Comparison of ENCODE assay signal across 8 cellular contexts in the genomic region with DNA sequence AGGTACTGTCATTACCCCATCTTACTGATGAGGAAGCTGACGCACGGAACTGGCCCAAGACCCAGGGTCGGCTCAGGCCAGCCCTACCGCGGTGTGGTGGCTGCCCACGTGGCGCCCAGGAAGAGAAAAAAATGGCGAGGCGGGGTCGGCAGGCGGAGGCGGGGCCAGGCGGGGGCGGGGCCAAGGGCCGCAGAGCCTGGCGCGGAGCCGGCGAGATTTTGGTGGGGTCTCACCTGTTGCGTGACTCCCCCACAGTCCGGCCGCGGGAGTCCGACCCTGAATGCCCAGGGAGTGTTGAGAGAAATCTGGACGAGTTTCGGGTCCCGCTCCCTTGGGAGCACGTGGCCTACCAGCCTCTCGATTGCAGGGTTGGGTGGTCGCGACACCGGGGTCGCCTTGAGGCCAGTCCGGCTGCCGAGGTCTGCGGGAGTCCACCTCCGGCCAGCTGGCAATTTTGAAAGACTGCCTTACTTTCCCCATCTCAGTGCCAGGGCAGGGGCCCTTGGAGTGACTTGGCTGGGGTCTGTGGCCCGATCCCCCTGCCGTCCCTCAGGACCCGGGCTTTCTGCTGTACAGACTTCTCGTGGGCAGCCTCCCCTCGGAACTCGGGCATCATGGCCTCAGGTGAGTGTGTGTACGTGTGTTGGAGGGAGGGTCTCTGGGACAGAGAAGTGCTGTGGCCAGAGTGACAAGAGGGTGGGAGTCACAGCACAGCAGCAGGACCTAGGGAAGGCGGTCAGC. TPM values are rescaled to one million over a fixed set of nuclear protein-coding genes. Genes with fewer than 3 reads are reported as not detected.
A peak's percentile ranks its signal among the peaks of the same experiment; 100 is the strongest.
DNase-seq lines count a peak whose midpoint lies in the region; ATAC-seq and TF ChIP-seq lines count a peak whose summit lies in the region.

Gene AMPD2, plus strand, starts transcription at position 183 of the 741 bp plus-strand sequence. CDS start 1,339 bp downstream, outside the sequence.

- peak within 1 kb of the TSS; percentile 97 for H3K27ac Mint-ChIP-seq in activated T-helper 1 cell treated with anti-CD3 and anti-CD28 coated beads, Interleukin-12 subunit alpha, Interleukin-12 subunit beta, Interleukin-2, Interleukin-4 antibody, amounts not matched to agents 30 ng/mL and 10 ng/mL and 1 ng/mL, durations not matched to agents 14 hours and 24 hours and 36 hours
- peak within 1 kb of the TSS; percentile 74 to 99 (median 97) for H3K27ac Mint-ChIP-seq in nephron
- H3K27ac Mint-ChIP-seq in stimulated activated naive CD8-positive, alpha-beta T cell treated with anti-CD3 and anti-CD28 coated beads, Interleukin-15, amount 100 ng/mL, for 72 hours = peak within 1 kb of the TSS; percentile 94 to 97

- H3K4me3 ChIP-seq in fibroblast of mammary gland (ENCODE audit: control insufficient read depth, low read depth, low read length) = peak within 1 kb of the TSS; percentile 91

- H3K9me3 Mint-ChIP-seq in activated T-helper 1 cell treated with anti-CD3 and anti-CD28 coated beads, Interleukin-12 subunit alpha, Interleukin-12 subunit beta, Interleukin-2, Interleukin-4 antibody, amounts not matched to agents 30 ng/mL and 10 ng/mL and 1 ng/mL, durations not matched to agents 14 hours and 24 hours and 36 hours = no peaks in the 10 kb centered on the region
- no peaks in the 10 kb centered on the region for H3K9me3 Mint-ChIP-seq in nephron
- H3K9me3 Mint-ChIP-seq in stimulated activated naive CD8-positive, alpha-beta T cell treated with anti-CD3 and anti-CD28 coated beads, Interleukin-15, amount 100 ng/mL, for 72 hours = no peaks in the 10 kb centered on the region

- ATAC-seq in GM19328 (IDR thresholded peaks at IDR 0.05; ENCODE audit: unreplicated experiment) = peak; percentile 44
- ATAC-seq in HG03565 (IDR thresholded peaks at IDR 0.05; ENCODE audit: unreplicated experiment) = peak; percentile 46
- ATAC-seq in stimulated activated naive CD8-positive, alpha-beta T cell treated with anti-CD3 and anti-CD28 coated beads, Interleukin-15, amount 100 ng/mL, for 72 hours = peak; percentile 64

- TF ChIP-seq CTCF in fibroblast of mammary gland (conservative IDR thresholded peaks at IDR 0.05; ENCODE audit: control insufficient read depth, insufficient read depth, low read depth, low read length) = no peak
- TF ChIP-seq CTCF in nephron (IDR thresholded peaks at IDR 0.05; ENCODE audit: unreplicated experiment in 3 of 3) = no peak

- peaks cover 1% of the 10 kb centered on the region for H3K36me3 Mint-ChIP-seq in activated T-helper 1 cell treated with anti-CD3 and anti-CD28 coated beads, Interleukin-12 subunit alpha, Interleukin-12 subunit beta, Interleukin-2, Interleukin-4 antibody, amounts not matched to agents 30 ng/mL and 10 ng/mL and 1 ng/mL, durations not matched to agents 14 hours and 24 hours and 36 hours (ENCODE audit: low read depth)
- H3K36me3 Mint-ChIP-seq in nephron (ENCODE audit: low read depth) = no peaks in the 10 kb centered on the region

- peaks cover 66% of the 10 kb centered on the region for H3K4me1 Mint-ChIP-seq in activated T-helper 1 cell treated with anti-CD3 and anti-CD28 coated beads, Interleukin-12 subunit alpha, Interleukin-12 subunit beta, Interleukin-2, Interleukin-4 antibody, amounts not matched to agents 30 ng/mL and 10 ng/mL and 1 ng/mL, durations not matched to agents 14 hours and 24 hours and 36 hours (ENCODE audit: low read depth)
- peaks cover 53% of the 10 kb centered on the region for H3K4me1 Mint-ChIP-seq in nephron
- H3K4me1 Mint-ChIP-seq in stimulated activated naive CD8-positive, alpha-beta T cell treated with anti-CD3 and anti-CD28 coated beads, Interleukin-15, amount 100 ng/mL, for 72 hours = peaks cover 76% of the 10 kb centered on the region

- H3K27me3 Mint-ChIP-seq in activated T-helper 1 cell treated with anti-CD3 and anti-CD28 coated beads, Interleukin-12 subunit alpha, Interleukin-12 subunit beta, Interleukin-2, Interleukin-4 antibody, amounts not matched to agents 30 ng/mL and 10 ng/mL and 1 ng/mL, durations not matched to agents 14 hours and 24 hours and 36 hours (ENCODE audit: insufficient read depth) = peaks cover 2% of the 10 kb centered on the region
- no peaks in the 10 kb centered on the region for H3K27me3 Mint-ChIP-seq in nephron (ENCODE audit: low read depth)
- H3K27me3 Mint-ChIP-seq in stimulated activated naive CD8-positive, alpha-beta T cell treated with anti-CD3 and anti-CD28 coated beads, Interleukin-15, amount 100 ng/mL, for 72 hours = no peaks in the 10 kb centered on the region

- DNase-seq in CD1c-positive myeloid dendritic cell (ENCODE audit: extremely low spot score) = peak; percentile 94
- peak; percentile 67 for DNase-seq in activated T-helper 1 cell treated with anti-CD3 and anti-CD28 coated beads, Interleukin-12 subunit alpha, Interleukin-12 subunit beta, Interleukin-2, Interleukin-4 antibody, amounts not matched to agents 30 ng/mL and 10 ng/mL and 1 ng/mL, durations not matched to agents 14 hours and 24 hours and 36 hours (ENCODE audit: low spot score)
- DNase-seq in fibroblast of mammary gland (ENCODE audit: low read depth) = peak; percentile 85
- peak; percentile 65 to 82 for DNase-seq in stimulated activated naive CD8-positive, alpha-beta T cell treated with anti-CD3 and anti-CD28 coated beads, Interleukin-15, amount 100 ng/mL, for 72 hours

- peak within 1 kb of the TSS; percentile 95 for H3K4me3 Mint-ChIP-seq in activated T-helper 1 cell treated with anti-CD3 and anti-CD28 coated beads, Interleukin-12 subunit alpha, Interleukin-12 subunit beta, Interleukin-2, Interleukin-4 antibody, amounts not matched to agents 30 ng/mL and 10 ng/mL and 1 ng/mL, durations not matched to agents 14 hours and 24 hours and 36 hours
- H3K4me3 Mint-ChIP-seq in nephron = peak within 1 kb of the TSS; percentile 96 to 99 (median 98)
- peak within 1 kb of the TSS; percentile 96 to 97 for H3K4me3 Mint-ChIP-seq in stimulated activated naive CD8-positive, alpha-beta T cell treated with anti-CD3 and anti-CD28 coated beads, Interleukin-15, amount 100 ng/mL, for 72 hours

- intact Hi-C loops in activated T-helper 1 cell treated with anti-CD3 and anti-CD28 coated beads, Interleukin-12 subunit alpha, Interleukin-12 subunit beta, Interleukin-2, Interleukin-4 antibody, amounts not matched to agents 30 ng/mL and 10 ng/mL and 1 ng/mL, durations not matched to agents 14 hours and 24 hours and 36 hours (cut with micrococcal nuclease) = loop anchor here (1.0 to 5.0 kb wide), 10 partner anchors 49 to 787 kb away; partner anchors contain the start of genes AHCYL1, ATXN7L2, GSTM1 and GSTM2

TF ChIP-seq in PFSK-1, 5 proteins besides CTCF, POLR2A, EP300 and RAD21:
- TF ChIP-seq TAF1 (IDR thresholded peaks at IDR 0.05; ENCODE audit: borderline replicate concordance, insufficient read depth, low read length) = peak; percentile 77; the same call in 1 of the 2 replicates
- peak; percentile 84; the same call in 1 of the 2 replicates for TF ChIP-seq SIN3A (IDR thresholded peaks at IDR 0.05; ENCODE audit: borderline replicate concordance, insufficient read depth, low read length)
- TF ChIP-seq, protein P1, sequence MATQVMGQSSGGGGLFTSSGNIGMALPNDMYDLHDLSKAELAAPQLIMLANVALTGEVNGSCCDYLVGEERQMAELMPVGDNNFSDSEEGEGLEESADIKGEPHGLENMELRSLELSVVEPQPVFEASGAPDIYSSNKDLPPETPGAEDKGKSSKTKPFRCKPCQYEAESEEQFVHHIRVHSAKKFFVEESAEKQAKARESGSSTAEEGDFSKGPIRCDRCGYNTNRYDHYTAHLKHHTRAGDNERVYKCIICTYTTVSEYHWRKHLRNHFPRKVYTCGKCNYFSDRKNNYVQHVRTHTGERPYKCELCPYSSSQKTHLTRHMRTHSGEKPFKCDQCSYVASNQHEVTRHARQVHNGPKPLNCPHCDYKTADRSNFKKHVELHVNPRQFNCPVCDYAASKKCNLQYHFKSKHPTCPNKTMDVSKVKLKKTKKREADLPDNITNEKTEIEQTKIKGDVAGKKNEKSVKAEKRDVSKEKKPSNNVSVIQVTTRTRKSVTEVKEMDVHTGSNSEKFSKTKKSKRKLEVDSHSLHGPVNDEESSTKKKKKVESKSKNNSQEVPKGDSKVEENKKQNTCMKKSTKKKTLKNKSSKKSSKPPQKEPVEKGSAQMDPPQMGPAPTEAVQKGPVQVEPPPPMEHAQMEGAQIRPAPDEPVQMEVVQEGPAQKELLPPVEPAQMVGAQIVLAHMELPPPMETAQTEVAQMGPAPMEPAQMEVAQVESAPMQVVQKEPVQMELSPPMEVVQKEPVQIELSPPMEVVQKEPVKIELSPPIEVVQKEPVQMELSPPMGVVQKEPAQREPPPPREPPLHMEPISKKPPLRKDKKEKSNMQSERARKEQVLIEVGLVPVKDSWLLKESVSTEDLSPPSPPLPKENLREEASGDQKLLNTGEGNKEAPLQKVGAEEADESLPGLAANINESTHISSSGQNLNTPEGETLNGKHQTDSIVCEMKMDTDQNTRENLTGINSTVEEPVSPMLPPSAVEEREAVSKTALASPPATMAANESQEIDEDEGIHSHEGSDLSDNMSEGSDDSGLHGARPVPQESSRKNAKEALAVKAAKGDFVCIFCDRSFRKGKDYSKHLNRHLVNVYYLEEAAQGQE (IDR thresholded peaks at IDR 0.05; ENCODE audit: insufficient read depth in 1 of 2, low read depth in 2 of 2, low read length in 2 of 2) = peak in 1 of 2 experiments; percentile 59; a peak in 2 of 4 replicates
- peak; percentile 46 for TF ChIP-seq FOXP2 (optimal IDR thresholded peaks at IDR 0.05; ENCODE audit: borderline replicate concordance, extremely low read depth, extremely low read length, insufficient read depth)
- peak; percentile 84 for TF ChIP-seq POLR2AphosphoS5 (IDR thresholded peaks at IDR 0.05; ENCODE audit: low read depth, low read length)

RNA-seq across cellular contexts. Expression of gene AMPD2, which starts in this region (rescaled TPM):
- 72.1 TPM for polyA plus RNA-seq in PFSK-1 (2012; ENCODE audit: insufficient read length, low read depth)
- 92.4 and 100 TPM in 2 replicates for total RNA-seq in activated T-helper 1 cell treated with anti-CD3 and anti-CD28 coated beads, Interleukin-12 subunit alpha, Interleukin-12 subunit beta, Interleukin-2, Interleukin-4 antibody, amounts not matched to agents 30 ng/mL and 10 ng/mL and 1 ng/mL, durations not matched to agents 14 hours and 24 hours and 36 hours

Comparison
In these comparisons a context has a peak if more than half of its experiments do, and no peak if none do; other contexts are left out.
1. Peak in every context shown above with its lines: DNase-seq, ATAC-seq and H3K4me3 ChIP-seq.